Comparison of ENCODE assay signal across 1 cellular context in the genomic region with DNA sequence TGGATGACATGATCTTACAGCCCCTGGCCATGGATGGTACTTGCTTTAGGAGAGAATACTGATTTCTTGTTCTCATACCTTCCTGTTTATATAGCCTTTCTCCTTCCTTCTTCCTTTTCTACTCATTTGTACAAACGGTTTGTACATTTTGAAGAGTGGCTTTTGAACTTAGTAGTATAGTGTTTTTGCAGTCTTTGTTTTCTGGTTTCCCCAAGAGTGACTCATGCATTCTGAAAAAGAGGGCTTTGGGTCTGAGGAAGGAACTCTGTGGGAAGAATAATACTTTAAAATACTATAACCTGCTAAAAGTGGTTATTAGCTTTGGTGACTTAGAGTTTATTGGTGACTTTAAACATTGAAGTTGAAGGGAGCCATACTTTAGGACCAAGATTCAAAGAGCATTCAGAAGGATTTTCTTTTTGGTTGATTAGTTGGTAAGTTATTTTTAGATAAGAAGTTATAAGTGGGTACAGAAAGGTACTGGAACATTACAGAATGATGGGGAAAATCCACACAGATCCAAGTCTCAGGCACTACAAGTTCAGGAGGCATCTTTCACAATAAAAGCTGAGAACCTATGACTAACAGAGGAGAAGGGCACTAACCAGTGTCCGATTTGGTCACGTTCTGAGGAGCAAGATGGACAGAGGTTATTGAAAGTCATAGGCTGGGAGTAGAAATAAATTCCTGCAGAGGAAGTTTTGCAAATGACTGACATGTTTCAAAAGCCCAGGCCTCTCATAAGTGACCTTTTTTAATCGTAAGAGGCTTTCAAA.
TF ChIP-seq lines count a peak whose summit lies in the region.

No MANE protein-coding gene starts in this region.

TF ChIP-seq in GM23338, 12 proteins besides CTCF, POLR2A, EP300 and RAD21 (continued from another document):
- TF ChIP-seq, protein P1, sequence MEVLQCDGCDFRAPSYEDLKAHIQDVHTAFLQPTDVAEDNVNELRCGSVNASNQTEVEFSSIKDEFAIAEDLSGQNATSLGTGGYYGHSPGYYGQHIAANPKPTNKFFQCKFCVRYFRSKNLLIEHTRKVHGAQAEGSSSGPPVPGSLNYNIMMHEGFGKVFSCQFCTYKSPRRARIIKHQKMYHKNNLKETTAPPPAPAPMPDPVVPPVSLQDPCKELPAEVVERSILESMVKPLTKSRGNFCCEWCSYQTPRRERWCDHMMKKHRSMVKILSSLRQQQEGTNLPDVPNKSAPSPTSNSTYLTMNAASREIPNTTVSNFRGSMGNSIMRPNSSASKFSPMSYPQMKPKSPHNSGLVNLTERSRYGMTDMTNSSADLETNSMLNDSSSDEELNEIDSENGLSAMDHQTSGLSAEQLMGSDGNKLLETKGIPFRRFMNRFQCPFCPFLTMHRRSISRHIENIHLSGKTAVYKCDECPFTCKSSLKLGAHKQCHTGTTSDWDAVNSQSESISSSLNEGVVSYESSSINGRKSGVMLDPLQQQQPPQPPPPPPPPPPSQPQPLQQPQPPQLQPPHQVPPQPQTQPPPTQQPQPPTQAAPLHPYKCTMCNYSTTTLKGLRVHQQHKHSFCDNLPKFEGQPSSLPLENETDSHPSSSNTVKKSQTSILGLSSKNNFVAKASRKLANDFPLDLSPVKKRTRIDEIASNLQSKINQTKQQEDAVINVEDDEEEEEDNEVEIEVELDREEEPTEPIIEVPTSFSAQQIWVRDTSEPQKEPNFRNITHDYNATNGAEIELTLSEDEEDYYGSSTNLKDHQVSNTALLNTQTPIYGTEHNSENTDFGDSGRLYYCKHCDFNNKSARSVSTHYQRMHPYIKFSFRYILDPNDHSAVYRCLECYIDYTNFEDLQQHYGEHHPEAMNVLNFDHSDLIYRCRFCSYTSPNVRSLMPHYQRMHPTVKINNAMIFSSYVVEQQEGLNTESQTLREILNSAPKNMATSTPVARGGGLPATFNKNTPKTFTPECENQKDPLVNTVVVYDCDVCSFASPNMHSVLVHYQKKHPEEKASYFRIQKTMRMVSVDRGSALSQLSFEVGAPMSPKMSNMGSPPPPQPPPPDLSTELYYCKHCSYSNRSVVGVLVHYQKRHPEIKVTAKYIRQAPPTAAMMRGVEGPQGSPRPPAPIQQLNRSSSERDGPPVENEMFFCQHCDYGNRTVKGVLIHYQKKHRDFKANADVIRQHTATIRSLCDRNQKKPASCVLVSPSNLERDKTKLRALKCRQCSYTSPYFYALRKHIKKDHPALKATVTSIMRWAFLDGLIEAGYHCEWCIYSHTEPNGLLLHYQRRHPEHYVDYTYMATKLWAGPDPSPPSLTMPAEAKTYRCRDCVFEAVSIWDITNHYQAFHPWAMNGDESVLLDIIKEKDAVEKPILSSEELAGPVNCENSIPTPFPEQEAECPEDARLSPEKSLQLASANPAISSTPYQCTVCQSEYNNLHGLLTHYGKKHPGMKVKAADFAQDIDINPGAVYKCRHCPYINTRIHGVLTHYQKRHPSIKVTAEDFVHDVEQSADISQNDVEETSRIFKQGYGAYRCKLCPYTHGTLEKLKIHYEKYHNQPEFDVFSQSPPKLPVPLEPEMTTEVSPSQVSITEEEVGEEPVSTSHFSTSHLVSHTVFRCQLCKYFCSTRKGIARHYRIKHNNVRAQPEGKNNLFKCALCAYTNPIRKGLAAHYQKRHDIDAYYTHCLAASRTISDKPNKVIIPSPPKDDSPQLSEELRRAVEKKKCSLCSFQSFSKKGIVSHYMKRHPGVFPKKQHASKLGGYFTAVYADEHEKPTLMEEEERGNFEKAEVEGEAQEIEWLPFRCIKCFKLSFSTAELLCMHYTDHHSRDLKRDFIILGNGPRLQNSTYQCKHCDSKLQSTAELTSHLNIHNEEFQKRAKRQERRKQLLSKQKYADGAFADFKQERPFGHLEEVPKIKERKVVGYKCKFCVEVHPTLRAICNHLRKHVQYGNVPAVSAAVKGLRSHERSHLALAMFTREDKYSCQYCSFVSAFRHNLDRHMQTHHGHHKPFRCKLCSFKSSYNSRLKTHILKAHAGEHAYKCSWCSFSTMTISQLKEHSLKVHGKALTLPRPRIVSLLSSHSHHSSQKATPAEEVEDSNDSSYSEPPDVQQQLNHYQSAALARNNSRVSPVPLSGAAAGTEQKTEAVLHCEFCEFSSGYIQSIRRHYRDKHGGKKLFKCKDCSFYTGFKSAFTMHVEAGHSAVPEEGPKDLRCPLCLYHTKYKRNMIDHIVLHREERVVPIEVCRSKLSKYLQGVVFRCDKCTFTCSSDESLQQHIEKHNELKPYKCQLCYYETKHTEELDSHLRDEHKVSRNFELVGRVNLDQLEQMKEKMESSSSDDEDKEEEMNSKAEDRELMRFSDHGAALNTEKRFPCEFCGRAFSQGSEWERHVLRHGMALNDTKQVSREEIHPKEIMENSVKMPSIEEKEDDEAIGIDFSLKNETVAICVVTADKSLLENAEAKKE (CRISPR knock-in tag; IDR thresholded peaks at IDR 0.05) = no peak
- TF ChIP-seq, protein P2, sequence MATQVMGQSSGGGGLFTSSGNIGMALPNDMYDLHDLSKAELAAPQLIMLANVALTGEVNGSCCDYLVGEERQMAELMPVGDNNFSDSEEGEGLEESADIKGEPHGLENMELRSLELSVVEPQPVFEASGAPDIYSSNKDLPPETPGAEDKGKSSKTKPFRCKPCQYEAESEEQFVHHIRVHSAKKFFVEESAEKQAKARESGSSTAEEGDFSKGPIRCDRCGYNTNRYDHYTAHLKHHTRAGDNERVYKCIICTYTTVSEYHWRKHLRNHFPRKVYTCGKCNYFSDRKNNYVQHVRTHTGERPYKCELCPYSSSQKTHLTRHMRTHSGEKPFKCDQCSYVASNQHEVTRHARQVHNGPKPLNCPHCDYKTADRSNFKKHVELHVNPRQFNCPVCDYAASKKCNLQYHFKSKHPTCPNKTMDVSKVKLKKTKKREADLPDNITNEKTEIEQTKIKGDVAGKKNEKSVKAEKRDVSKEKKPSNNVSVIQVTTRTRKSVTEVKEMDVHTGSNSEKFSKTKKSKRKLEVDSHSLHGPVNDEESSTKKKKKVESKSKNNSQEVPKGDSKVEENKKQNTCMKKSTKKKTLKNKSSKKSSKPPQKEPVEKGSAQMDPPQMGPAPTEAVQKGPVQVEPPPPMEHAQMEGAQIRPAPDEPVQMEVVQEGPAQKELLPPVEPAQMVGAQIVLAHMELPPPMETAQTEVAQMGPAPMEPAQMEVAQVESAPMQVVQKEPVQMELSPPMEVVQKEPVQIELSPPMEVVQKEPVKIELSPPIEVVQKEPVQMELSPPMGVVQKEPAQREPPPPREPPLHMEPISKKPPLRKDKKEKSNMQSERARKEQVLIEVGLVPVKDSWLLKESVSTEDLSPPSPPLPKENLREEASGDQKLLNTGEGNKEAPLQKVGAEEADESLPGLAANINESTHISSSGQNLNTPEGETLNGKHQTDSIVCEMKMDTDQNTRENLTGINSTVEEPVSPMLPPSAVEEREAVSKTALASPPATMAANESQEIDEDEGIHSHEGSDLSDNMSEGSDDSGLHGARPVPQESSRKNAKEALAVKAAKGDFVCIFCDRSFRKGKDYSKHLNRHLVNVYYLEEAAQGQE (IDR thresholded peaks at IDR 0.05; ENCODE audit: unreplicated experiment) = no peak
TF ChIP-seq in GM23338: peak in this region for 0.
